ENCODE assay signal across 11 cellular contexts in genomic region chr7:75916685-75917634, GRCh38. TPM values are rescaled to one million over a fixed set of nuclear protein-coding genes. Genes with fewer than 3 reads are reported as not detected.
DNase-seq lines count a peak whose midpoint lies in the region; ATAC-seq and TF ChIP-seq lines count a peak whose summit lies in the region.
"Had no signal": no experiment of that assay in that cellular context is flagged by ENCODE, and none has a peak within 500 bp of the region (broad histone marks: within the 10 kb centered on the region; RNA-seq: fewer than 3 reads in every experiment).

No MANE protein-coding gene starts in this region.

- H4K20me1 ChIP-seq in Karpas-422 (ENCODE audit: insufficient read depth, low read depth, low read length) (no peaks in the 10 kb centered on the region), neural progenitor cell (ENCODE audit: low read depth) (peaks cover 45% of the 10 kb centered on the region)

- H3K9me3 ChIP-seq in CD4-positive, CD25-positive, alpha-beta regulatory T cell (ENCODE audit: control insufficient read depth in 2 of 2, low read length in 2 of 2) = no peaks in the 10 kb centered on the region
- H3K9me3 ChIP-seq in Karpas-422 (ENCODE audit: low read length) (no peaks in the 10 kb centered on the region), neural progenitor cell (ENCODE audit: low read depth) (no peaks in the 10 kb centered on the region)

- no peak overlapping the region for H2BK15ac ChIP-seq in mesendoderm (replicated peaks; ENCODE audit: low read depth)

- H3K4ac ChIP-seq in mesendoderm (ENCODE audit: low read depth, low read length) = no peak overlapping the region

- peak overlapping the region in 1 of 3 donors; percentile 20 for H3K27ac Mint-ChIP-seq in CD4-positive, CD25-positive, alpha-beta regulatory T cell
- H3K27ac Mint-ChIP-seq in neural progenitor cell = no peak overlapping the region

- no peak overlapping the region for H4K8ac ChIP-seq in mesendoderm (ENCODE audit: low read depth, low read length)

- H3K27me3 Mint-ChIP-seq in CD4-positive, CD25-positive, alpha-beta regulatory T cell = peaks cover 4% of the 10 kb centered on the region
- H3K27me3 Mint-ChIP-seq in neural progenitor cell (ENCODE audit: insufficient read depth, low read depth) = peaks cover 4% of the 10 kb centered on the region

- no peak overlapping the region for H2AFZ ChIP-seq in Karpas-422 (ENCODE audit: low read length)
- H2AFZ ChIP-seq in neural progenitor cell (replicated peaks) = no peak overlapping the region

- no peak for DNase-seq in CD4-positive, CD25-positive, alpha-beta regulatory T cell
- DNase-seq in Karpas-422 (no peak), epithelial cell of proximal tubule (ENCODE audit: low read depth) (no peak), neural progenitor cell (ENCODE audit: low spot score) (no peak), nucleus accumbens (lab: John Stamatoyannopoulos, UW) (no peak), NCI-H345 treated with DMSO at 0.1 percent for 48 hours (lab: John Stamatoyannopoulos, UW; ENCODE audit: unreplicated experiment) (no peak), mesendoderm (no peak)
- no peak for DNase-seq in activated naive CD4-positive, alpha-beta T cell treated with anti-CD3 and anti-CD28 coated beads, Interleukin-2, amount 50 U/mL, for 16 hours
- DNase-seq: foreskin melanocyte, left ventricle myocardium superior had no signal

- no peaks in the 10 kb centered on the region for H3K9me2 ChIP-seq in Karpas-422 (replicated peaks; ENCODE audit: insufficient read depth, low read length)

- no peak overlapping the region for H2AK5ac ChIP-seq in mesendoderm (ENCODE audit: low read length)

- H3K9ac ChIP-seq in Karpas-422 (ENCODE audit: low read length) (no peak overlapping the region), neural progenitor cell (no peak overlapping the region), mesendoderm (ENCODE audit: low read length) (no peak overlapping the region)

- peaks cover 24% of the 10 kb centered on the region for H3K79me1 ChIP-seq in mesendoderm (ENCODE audit: low read length)

- no CpG with 5 or more reads among the region's 11 CpGs for whole genome bisulfite sequencing in mesendoderm (ENCODE audit: extremely low coverage, insufficient coverage, low lambda C conversion rate)

- peaks cover 21% of the 10 kb centered on the region; the same call in 1 of the 2 replicates for H3K79me2 ChIP-seq in Karpas-422 (ENCODE audit: low read length)
- peaks cover 68% of the 10 kb centered on the region for H3K79me2 ChIP-seq in neural progenitor cell (ENCODE audit: low read depth)
- peaks cover 36% of the 10 kb centered on the region for H3K79me2 ChIP-seq in mesendoderm (ENCODE audit: control insufficient read depth, insufficient read depth, low read length)

- TF ChIP-seq CTCF in epithelial cell of proximal tubule (conservative IDR thresholded peaks at IDR 0.05; ENCODE audit: low read depth, low read length) (no peak), neural progenitor cell (IDR thresholded peaks at IDR 0.05) (no peak)

- H3K27me3 ChIP-seq in CD4-positive, CD25-positive, alpha-beta regulatory T cell (ENCODE audit: control insufficient read depth, insufficient read depth, low read length) = no peaks in the 10 kb centered on the region
- no peaks in the 10 kb centered on the region for H3K27me3 ChIP-seq in Karpas-422 (ENCODE audit: low read length)
- no peaks in the 10 kb centered on the region for H3K27me3 ChIP-seq in neural progenitor cell
- no peaks in the 10 kb centered on the region for H3K27me3 ChIP-seq in mesendoderm (ENCODE audit: insufficient read depth, low read length, poor library complexity)

- H3K4me3 ChIP-seq in CD4-positive, CD25-positive, alpha-beta regulatory T cell (ENCODE audit: low read depth, low read length) = peak overlapping the region; percentile 74
- no peak overlapping the region for H3K4me3 ChIP-seq in Karpas-422 (ENCODE audit: low read length)
- H3K4me3 ChIP-seq in epithelial cell of proximal tubule (ENCODE audit: low read depth, low read length) = peak overlapping the region; percentile 99
- H3K4me3 ChIP-seq in neural progenitor cell = no peak overlapping the region
- H3K4me3 ChIP-seq in mesendoderm (ENCODE audit: low read length) = no peak overlapping the region

- peaks cover 30% of the 10 kb centered on the region for H3K4me1 ChIP-seq in CD4-positive, CD25-positive, alpha-beta regulatory T cell (ENCODE audit: control insufficient read depth, insufficient read depth, low read length, poor library complexity, severe bottlenecking)
- peaks cover 21% of the 10 kb centered on the region for H3K4me1 ChIP-seq in Karpas-422 (ENCODE audit: low read length)
- H3K4me1 ChIP-seq in neural progenitor cell = peaks cover 12% of the 10 kb centered on the region
- H3K4me1 ChIP-seq in mesendoderm (ENCODE audit: control insufficient read depth, low read depth, low read length) = peaks cover 8% of the 10 kb centered on the region

- peaks cover 10% of the 10 kb centered on the region for H3K36me3 Mint-ChIP-seq in CD4-positive, CD25-positive, alpha-beta regulatory T cell
- peaks cover 13% of the 10 kb centered on the region for H3K36me3 Mint-ChIP-seq in neural progenitor cell

- H3K4me1 Mint-ChIP-seq in CD4-positive, CD25-positive, alpha-beta regulatory T cell = peaks cover 0 to 68% (median 37%) of the 10 kb centered on the region in 4 donors
- H3K4me1 Mint-ChIP-seq in neural progenitor cell = peaks cover 34% of the 10 kb centered on the region

- H3K4me2 ChIP-seq in Karpas-422 (ENCODE audit: low read depth, low read length, poor library complexity, severe bottlenecking) (peak overlapping the region; percentile 96), neural progenitor cell (peak overlapping the region; percentile 93), mesendoderm (ENCODE audit: low read length) (no peak overlapping the region)

- peaks cover 8% of the 10 kb centered on the region for H3F3A ChIP-seq in neural progenitor cell (ENCODE audit: low read depth)

- H3K9me3 Mint-ChIP-seq in CD4-positive, CD25-positive, alpha-beta regulatory T cell = no peaks in the 10 kb centered on the region
- H3K9me3 Mint-ChIP-seq in neural progenitor cell = no peaks in the 10 kb centered on the region

- H3K56ac ChIP-seq in mesendoderm (ENCODE audit: low read length) = no peak overlapping the region

- no peaks in the 10 kb centered on the region for H3K36me3 ChIP-seq in CD4-positive, CD25-positive, alpha-beta regulatory T cell (ENCODE audit: control insufficient read depth, insufficient read depth, low read length)
- H3K36me3 ChIP-seq in Karpas-422 (ENCODE audit: insufficient read depth, low read length) (no peaks in the 10 kb centered on the region), neural progenitor cell (no peaks in the 10 kb centered on the region), mesendoderm (ENCODE audit: control insufficient read depth, insufficient read depth, low read length) (no peaks in the 10 kb centered on the region)

- no peak overlapping the region for H2BK120ac ChIP-seq in mesendoderm (ENCODE audit: low read depth, low read length)

- no peak overlapping the region for H3K27ac ChIP-seq in CD4-positive, CD25-positive, alpha-beta regulatory T cell (ENCODE audit: insufficient read depth, low read length, poor library complexity, severe bottlenecking)
- H3K27ac ChIP-seq in Karpas-422 (ENCODE audit: low read length) (no peak overlapping the region), neural progenitor cell (no peak overlapping the region), mesendoderm (ENCODE audit: low read depth, low read length) (no peak overlapping the region)
- H3K27ac ChIP-seq: KMS-11 had no signal

- H2BK5ac ChIP-seq in mesendoderm (ENCODE audit: low read length) = no peak overlapping the region

- ATAC-seq in CD4-positive, CD25-positive, alpha-beta regulatory T cell (ENCODE audit: low read depth in 2 of 2) = no peak
- ATAC-seq: left ventricle myocardium superior had no signal

- no peak overlapping the region for H4K5ac ChIP-seq in mesendoderm (ENCODE audit: low read length)

- no peak overlapping the region for H3K18ac ChIP-seq in mesendoderm (ENCODE audit: low read length)

- peak overlapping the region; percentile 77 to 97 (median 94) for H3K4me3 Mint-ChIP-seq in CD4-positive, CD25-positive, alpha-beta regulatory T cell
- H3K4me3 Mint-ChIP-seq in neural progenitor cell = peak overlapping the region; percentile 96

- H3K23ac ChIP-seq in mesendoderm (ENCODE audit: low read length) = no peak overlapping the region

RNA-seq across cellular contexts. Expression of gene POR, which starts 2.0 kb away (rescaled TPM):
- total RNA-seq in CD4-positive, CD25-positive, alpha-beta regulatory T cell = 68.0 TPM
- polyA plus RNA-seq in CD4-positive, CD25-positive, alpha-beta regulatory T cell = 10 to 100 TPM; 51.3 to 64.3 (median 59.7) TPM
- total RNA-seq in Karpas-422 (2014; rRNA removed; shearing (Covaris generic); ENCODE audit: low replicate concordance) = 19.8 and 38.9 TPM in 2 replicates
- 77.8 and 83.0 TPM in 2 replicates for total RNA-seq in epithelial cell of proximal tubule
- 38.6 and 61.0 TPM in 2 replicates for total RNA-seq in neural progenitor cell (ENCODE audit: low replicate concordance)
- 61.3 TPM for polyA plus RNA-seq in mesendoderm (2013, experiment 1 of 2)
- polyA plus RNA-seq in mesendoderm (2013, experiment 2 of 2) = 59.2 TPM

RNA-seq across cellular contexts. Expression of gene RHBDD2, which starts 38.1 kb away (rescaled TPM):
- 194 TPM for total RNA-seq in CD4-positive, CD25-positive, alpha-beta regulatory T cell
- 100 to 1,000 TPM; 118 to 146 (median 121) TPM for polyA plus RNA-seq in CD4-positive, CD25-positive, alpha-beta regulatory T cell
- total RNA-seq in Karpas-422 (2014; rRNA removed; shearing (Covaris generic); ENCODE audit: low replicate concordance) = 35.2 and 35.5 TPM in 2 replicates
- total RNA-seq in epithelial cell of proximal tubule (34.9 and 47.3 TPM in 2 replicates), neural progenitor cell (ENCODE audit: low replicate concordance) (15.4 and 52.7 TPM in 2 replicates)
- 25.5 TPM for polyA plus RNA-seq in mesendoderm (2013, experiment 1 of 2)
- polyA plus RNA-seq in mesendoderm (2013, experiment 2 of 2) = 23.7 TPM

Comparison
In these comparisons a context has a peak if more than half of its experiments do, and no peak if none do; other contexts are left out.
1. H3K4me3 ChIP-seq: peak in CD4-positive, CD25-positive, alpha-beta regulatory T cell (single experiment) and epithelial cell of proximal tubule (single experiment); none in Karpas-422 (single experiment), neural progenitor cell (single experiment) and mesendoderm (single experiment).